1 cellular context compared by ENCODE assay signal in genomic region chr5:14849516-14850294, GRCh38.
TF ChIP-seq lines count a peak whose summit lies in the region.

No MANE protein-coding gene starts in this region.

TF ChIP-seq in IMR-90, 13 proteins besides CTCF, POLR2A, EP300 and RAD21:
- TF ChIP-seq USF2 (IDR thresholded peaks at IDR 0.05; ENCODE audit: low read depth, low read length) = no peak
